Comparison of ENCODE assay signal across 14 cellular contexts in genomic region chr16:8862309-8863130, GRCh38. TPM values are rescaled to one million over a fixed set of nuclear protein-coding genes. Genes with fewer than 3 reads are reported as not detected.
DNase-seq lines count a peak whose midpoint lies in the region; ATAC-seq and TF ChIP-seq lines count a peak whose summit lies in the region.
"Had no signal": no experiment of that assay in that cellular context is flagged by ENCODE, and none has a peak within 500 bp of the region (broad histone marks: within the 10 kb centered on the region; RNA-seq: fewer than 3 reads in every experiment).

No MANE protein-coding gene starts in this region.

- peaks cover 80% of the 10 kb centered on the region for H3K36me3 Mint-ChIP-seq in Caco-2 (ENCODE audit: insufficient read depth, unreplicated experiment)
- H3K36me3 Mint-ChIP-seq in progenitor cell of endocrine pancreas (ENCODE audit: insufficient read depth): peaks cover 4% of the 10 kb centered on the region

- H3K4me1 ChIP-seq in Caco-2: peaks cover 67% of the 10 kb centered on the region

- no peak for ATAC-seq in left ventricle myocardium superior
- no peak for ATAC-seq in GM18867 (IDR thresholded peaks at IDR 0.05; ENCODE audit: unreplicated experiment)

- CTCF ChIA-PET in Caco-2 (lab: Charles Lee): interaction anchor here (1.1 to 1.7 kb wide), 5 partner anchors 11 to 74 kb away, joined by 4 to 15 read pairs (median 7); no protein-coding TSS in a partner anchor
- CTCF ChIA-PET in RWPE1 (lab: Yijun Ruan, JAX): interaction anchor here (0.6 kb wide), 1 partner anchor 9 kb away, joined by 3 read pairs; no protein-coding TSS in a partner anchor

- H3K4me1 Mint-ChIP-seq in Caco-2 (ENCODE audit: low read depth, unreplicated experiment) (peaks cover 22% of the 10 kb centered on the region), progenitor cell of endocrine pancreas (ENCODE audit: low read depth) (peaks cover 47% of the 10 kb centered on the region)

- H3K9me3 ChIP-seq in Caco-2: no peaks in the 10 kb centered on the region

- peak overlapping the region; percentile 92 for H3K27ac ChIP-seq in RWPE1

- H3K27me3 Mint-ChIP-seq in Caco-2 (ENCODE audit: insufficient read depth, unreplicated experiment) (no peaks in the 10 kb centered on the region), progenitor cell of endocrine pancreas (no peaks in the 10 kb centered on the region)

- DNase-seq in Caco-2 (no peak), RWPE1 (ENCODE audit: low spot score) (no peak), left ventricle myocardium superior (peak; percentile 29), progenitor cell of endocrine pancreas (ENCODE audit: low spot score, unreplicated experiment) (no peak), NCI-H446 treated with DMSO at 0.1 percent for 48 hours (lab: John Stamatoyannopoulos, UW) (no peak), SK-N-DZ (ENCODE audit: low spot score) (no peak)
- DNase-seq: NCI-H2227 treated with DMSO at 0.1 percent for 48 hours had no signal

- intact Hi-C loops in Caco-2 (cut with micrococcal nuclease; ENCODE audit: unreplicated experiment): loop anchor here (1.0 to 5.0 kb wide), 2 partner anchors 18 to 185 kb away; no protein-coding TSS in a partner anchor
- intact Hi-C loops in left ventricle myocardium superior (cut with micrococcal nuclease): no loop called here

- H3K36me3 ChIP-seq in Caco-2 (ENCODE audit: control insufficient read depth, insufficient read depth, low read length): no peaks in the 10 kb centered on the region

- TF ChIP-seq CTCF in Caco-2 (IDR thresholded peaks at IDR 0.05; ENCODE audit: insufficient read depth in 1 of 2, low read depth in 1 of 2, low read length in 1 of 2, severe bottlenecking in 1 of 2, unreplicated experiment in 1 of 2): no peak
- no peak for TF ChIP-seq CTCF in RWPE1 (conservative IDR thresholded peaks at IDR 0.05; ENCODE audit: low read depth)
- no peak for TF ChIP-seq CTCF in progenitor cell of endocrine pancreas (IDR thresholded peaks at IDR 0.05; ENCODE audit: unreplicated experiment)

- H3K4me3 Mint-ChIP-seq in Caco-2 (ENCODE audit: unreplicated experiment): peak overlapping the region; percentile 31
- no peak overlapping the region for H3K4me3 Mint-ChIP-seq in progenitor cell of endocrine pancreas (ENCODE audit: low read depth)

- H3K4me3 ChIP-seq in Caco-2 (ENCODE audit: low read depth, low read length): no peak overlapping the region

- no peaks in the 10 kb centered on the region for H3K27me3 ChIP-seq in Caco-2 (replicated peaks; ENCODE audit: control insufficient read depth, insufficient read depth, low read length)

- H3K27ac Mint-ChIP-seq in Caco-2 (ENCODE audit: unreplicated experiment) (peak overlapping the region; percentile 79), progenitor cell of endocrine pancreas (peak overlapping the region; percentile 21)

- POLR2A ChIA-PET in Caco-2 (lab: Charles Lee): no interaction called here
- POLR2A ChIA-PET in RWPE1 (lab: Yijun Ruan, JAX; ENCODE audit: low non-redundant PET): no interaction called here

- BruUV-seq in Caco-2 (replicated peaks; lab: Mats Ljungman, UMichigan): no TSS peak

- H3K9me3 Mint-ChIP-seq in Caco-2 (ENCODE audit: unreplicated experiment) (no peaks in the 10 kb centered on the region), progenitor cell of endocrine pancreas (ENCODE audit: low read depth) (no peaks in the 10 kb centered on the region)

RNA-seq across cellular contexts. Expression of gene CARHSP1, which starts 6.3 kb away (rescaled TPM):
- total RNA-seq in Caco-2 (2022): 103 and 105 TPM in 2 replicates
- total RNA-seq in left ventricle myocardium superior: 23.8 TPM
- total RNA-seq in progenitor cell of endocrine pancreas: 117 and 122 TPM in 2 replicates
- polyA plus RNA-seq in SK-N-DZ (2014; cell fraction: cytosol; rRNA removed): 257 and 292 TPM in 2 replicates
- 158 and 171 TPM in 2 replicates for polyA plus RNA-seq in SK-N-DZ (2014; cell fraction: nucleus; rRNA removed)

RNA-seq across cellular contexts. Expression of gene LITAFD, which starts 19.6 kb away (rescaled TPM):
- not detected in 2 replicates for total RNA-seq in Caco-2 (2022)
- total RNA-seq in left ventricle myocardium superior: not detected
- not detected in 2 replicates for total RNA-seq in progenitor cell of endocrine pancreas
- polyA plus RNA-seq in SK-N-DZ (2014; cell fraction: cytosol; rRNA removed): not detected in 2 replicates
- not detected in 2 replicates for polyA plus RNA-seq in SK-N-DZ (2014; cell fraction: nucleus; rRNA removed)
- total RNA-seq: dermis microvascular lymphatic vessel endothelial cell, H4, lung microvascular endothelial cell, OCI-LY7, renal cortical epithelial cell, subcutaneous adipose tissue had no signal
